ENCODE assay signal across 8 cellular contexts in the genomic region with DNA sequence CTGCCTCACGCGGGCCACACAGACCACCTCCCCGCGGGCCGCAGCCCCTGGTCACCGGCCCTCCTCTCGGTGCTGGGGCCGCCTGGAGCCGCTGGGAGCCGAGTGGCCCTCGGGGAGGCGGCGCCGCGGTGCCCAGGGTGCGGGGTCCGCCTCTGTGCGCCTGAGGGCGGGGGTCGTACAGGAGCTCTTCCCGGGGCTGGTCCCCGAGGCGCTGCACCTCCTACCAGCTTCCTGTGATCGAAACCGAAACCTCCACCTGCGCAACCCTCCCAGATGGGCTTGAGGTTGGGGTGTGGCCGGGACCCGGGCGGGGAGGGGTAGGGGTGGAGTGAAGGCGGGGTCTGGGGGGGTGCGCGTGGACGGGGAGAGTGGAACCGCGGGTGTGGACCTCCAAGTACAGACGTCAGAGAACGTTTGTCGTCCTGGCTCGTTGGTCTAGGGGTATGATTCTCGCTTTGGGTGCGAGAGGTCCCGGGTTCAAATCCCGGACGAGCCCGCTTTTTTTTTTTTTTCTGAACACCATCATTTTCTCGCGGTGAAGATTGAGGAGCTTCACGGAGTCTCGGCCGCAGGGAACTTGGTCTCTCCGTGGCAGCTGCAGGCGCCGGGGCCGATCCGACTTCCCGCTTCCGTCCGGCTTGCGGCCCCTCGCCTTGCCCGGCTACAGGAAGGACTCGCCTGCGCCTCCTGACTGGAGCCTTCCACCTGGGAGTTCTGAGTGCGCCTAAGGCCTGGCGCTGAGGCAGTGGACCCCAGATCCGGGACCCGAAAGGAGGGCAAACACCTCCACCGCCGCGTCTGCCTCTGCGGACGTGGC. TPM values are rescaled to one million over a fixed set of nuclear protein-coding genes. Genes with fewer than 3 reads are reported as not detected.
DNase-seq lines count a peak whose midpoint lies in the region; ATAC-seq and TF ChIP-seq lines count a peak whose summit lies in the region.

No MANE protein-coding gene starts in this region.

- peak overlapping the region; percentile 97 for H3K4me2 ChIP-seq in mesendoderm (ENCODE audit: low read length)

- no peaks in the 10 kb centered on the region for H3K4me1 ChIP-seq in mesendoderm (ENCODE audit: control insufficient read depth, low read depth, low read length)

- H3K27ac ChIP-seq in mesendoderm (ENCODE audit: low read depth, low read length): peak overlapping the region; percentile 16

- no peak overlapping the region for H4K5ac ChIP-seq in mesendoderm (ENCODE audit: low read length)

- no peaks in the 10 kb centered on the region for H3K79me2 ChIP-seq in mesendoderm (ENCODE audit: control insufficient read depth, insufficient read depth, low read length)

- no CpG with 5 or more reads among the region's 72 CpGs for WGBS in mesendoderm (ENCODE audit: extremely low coverage, insufficient coverage, low lambda C conversion rate)

- H2BK120ac ChIP-seq in mesendoderm (ENCODE audit: low read depth, low read length): no peak overlapping the region

- no peak overlapping the region for H2BK15ac ChIP-seq in mesendoderm (replicated peaks; ENCODE audit: low read depth)

- no peaks in the 10 kb centered on the region for H3K27me3 ChIP-seq in mesendoderm (ENCODE audit: insufficient read depth, low read length, poor library complexity)

- H3K9me3 Mint-ChIP-seq in effector memory CD8-positive, alpha-beta T cell: peaks cover 5 to 8% of the 10 kb centered on the region in 2 donors

- H2BK5ac ChIP-seq in mesendoderm (ENCODE audit: low read length): no peak overlapping the region

- H4K8ac ChIP-seq in mesendoderm (ENCODE audit: low read depth, low read length): no peak overlapping the region

- peak overlapping the region; percentile 29 for H3K18ac ChIP-seq in mesendoderm (ENCODE audit: low read length)

- H3K4me3 ChIP-seq in GM12865 (ENCODE audit: low read depth, low read length): peak overlapping the region; percentile 88
- peak overlapping the region; percentile 58 for H3K4me3 ChIP-seq in mesendoderm (ENCODE audit: low read length)

- no peak overlapping the region for H2AK5ac ChIP-seq in mesendoderm (ENCODE audit: low read length)

- H3K4me1 Mint-ChIP-seq in effector memory CD8-positive, alpha-beta T cell (ENCODE audit: low read depth in 2 of 2): peaks cover 23 to 25% of the 10 kb centered on the region in 2 donors

- H3K79me1 ChIP-seq in mesendoderm (ENCODE audit: low read length): no peaks in the 10 kb centered on the region

- peaks cover 52% of the 10 kb centered on the region for H3K36me3 Mint-ChIP-seq in effector memory CD8-positive, alpha-beta T cell (ENCODE audit: insufficient read depth)

- H3K4ac ChIP-seq in mesendoderm (ENCODE audit: low read depth, low read length): no peak overlapping the region

- peak overlapping the region; percentile 97 to 98 for H3K4me3 Mint-ChIP-seq in effector memory CD8-positive, alpha-beta T cell

- H3K27ac Mint-ChIP-seq in effector memory CD8-positive, alpha-beta T cell: peak overlapping the region; percentile 98 to 99

- peak; percentile 45 for ATAC-seq in HG03108 (IDR thresholded peaks at IDR 0.05; ENCODE audit: unreplicated experiment)
- ATAC-seq in effector memory CD8-positive, alpha-beta T cell (replicated peaks): peak; percentile 84
- no peak for ATAC-seq in HG02884 (IDR thresholded peaks at IDR 0.05; ENCODE audit: unreplicated experiment)

- DNase-seq in GM12865 (ENCODE audit: low read depth) (peak; percentile 92), NK-92 (lab: John Stamatoyannopoulos, UW; ENCODE audit: unreplicated experiment) (peak; percentile 68), mesendoderm (peak; percentile 97)
- DNase-seq in activated CD8-positive, alpha-beta memory T cell treated with anti-CD3 and anti-CD28 coated beads for 4 hours (ENCODE audit: low read depth in 2 of 2): peak; percentile 90 to 91
- DNase-seq in effector memory CD8-positive, alpha-beta T cell: peak; percentile 92 to 96 (median 94)
- peak; percentile 91 for DNase-seq in stimulated activated CD8-positive, alpha-beta memory T cell treated with anti-CD3 and anti-CD28 coated beads, Interleukin-15, amount 100 ng/mL, for 1 hour (ENCODE audit: low read depth)

- H3K9ac ChIP-seq in mesendoderm (ENCODE audit: low read length): peak overlapping the region; percentile 82

- H3K36me3 ChIP-seq in mesendoderm (ENCODE audit: control insufficient read depth, insufficient read depth, low read length): no peaks in the 10 kb centered on the region

- TF ChIP-seq CTCF in GM12865 (IDR thresholded peaks at IDR 0.05; ENCODE audit: insufficient read depth, low read depth, low read length, missing control alignments): no peak

- peak overlapping the region; percentile 92 for H3K56ac ChIP-seq in mesendoderm (ENCODE audit: low read length)

- H3K27me3 Mint-ChIP-seq in effector memory CD8-positive, alpha-beta T cell: no peaks in the 10 kb centered on the region

- H3K23ac ChIP-seq in mesendoderm (ENCODE audit: low read length): peak overlapping the region; percentile 80

RNA-seq across cellular contexts. Expression of a gene that starts 23.9 kb away (rescaled TPM):
- 4.3 TPM for polyA plus RNA-seq in mesendoderm (2013, experiment 1 of 2)
- polyA plus RNA-seq in mesendoderm (2013, experiment 2 of 2): 4.6 TPM

RNA-seq across cellular contexts. Expression of a gene that starts 29.3 kb away (rescaled TPM):
- polyA plus RNA-seq in mesendoderm (2013, experiment 1 of 2): 0.25 TPM
- polyA plus RNA-seq in mesendoderm (2013, experiment 2 of 2): 0.11 TPM

RNA-seq across cellular contexts. Expression of a gene that starts 46.3 kb away (rescaled TPM):
- polyA plus RNA-seq in mesendoderm (2013, experiment 1 of 2): 9.9 TPM
- polyA plus RNA-seq in mesendoderm (2013, experiment 2 of 2): 9.8 TPM

RNA-seq across cellular contexts. Expression of a gene that starts 59.6 kb away (rescaled TPM):
- 102 TPM for polyA plus RNA-seq in mesendoderm (2013, experiment 1 of 2)
- 104 TPM for polyA plus RNA-seq in mesendoderm (2013, experiment 2 of 2)
